In the genomic region with DNA sequence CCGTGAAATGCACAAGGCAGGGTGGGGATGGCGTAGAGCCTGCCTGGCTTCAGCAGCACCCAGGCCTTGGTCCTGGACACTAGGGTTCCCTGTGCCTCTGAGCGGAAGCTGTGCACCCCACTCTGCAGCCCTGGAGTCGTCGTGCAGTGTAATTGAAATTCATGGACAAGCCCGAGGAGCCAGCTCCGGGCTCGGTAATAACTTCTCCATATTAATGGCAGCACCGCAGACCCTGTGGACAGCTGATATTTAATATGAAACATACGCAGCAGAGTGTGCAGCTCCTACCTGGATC, we compare ENCODE assay signal across 6 cellular contexts. TPM values are rescaled to one million over a fixed set of nuclear protein-coding genes. Genes with fewer than 3 reads are reported as not detected.
"Had no signal": no experiment of that assay in that cellular context is flagged by ENCODE, and none has a peak within 500 bp of the region (broad histone marks: within the 10 kb centered on the region; RNA-seq: fewer than 3 reads in every experiment).

No MANE protein-coding gene starts in this region.

- H3K4me1 ChIP-seq: HAP-1 had no signal

- H3K4me3 Mint-ChIP-seq: GM23338, HFFc6, IgD-negative memory B cell had no signal

- H2AFZ ChIP-seq: GM23338 had no signal

- H3K9me3 ChIP-seq: HAP-1 had no signal

- H3K9me3 Mint-ChIP-seq: GM23338, HFFc6 had no signal

- DNase-seq: HFFc6 had no signal

- FAIRE-seq: HepG2 had no signal

- H3K36me3 ChIP-seq: HAP-1 had no signal

- H3K4me2 ChIP-seq: GM23338 had no signal

- H3K27ac ChIP-seq: HL-60 had no signal

- H3K4me1 Mint-ChIP-seq: IgD-negative memory B cell had no signal

- H3K36me3 Mint-ChIP-seq: IgD-negative memory B cell had no signal

- ATAC-seq: HepG2 had no signal

- H3K4me3 ChIP-seq: GM23338, HAP-1 had no signal

- H3K27ac Mint-ChIP-seq: GM23338, HFFc6, IgD-negative memory B cell had no signal

RNA-seq across cellular contexts. Expression of a gene that starts 8.4 kb away (rescaled TPM):
- polyA plus RNA-seq: IgD-negative memory B cell had no signal
